In the genomic region with DNA sequence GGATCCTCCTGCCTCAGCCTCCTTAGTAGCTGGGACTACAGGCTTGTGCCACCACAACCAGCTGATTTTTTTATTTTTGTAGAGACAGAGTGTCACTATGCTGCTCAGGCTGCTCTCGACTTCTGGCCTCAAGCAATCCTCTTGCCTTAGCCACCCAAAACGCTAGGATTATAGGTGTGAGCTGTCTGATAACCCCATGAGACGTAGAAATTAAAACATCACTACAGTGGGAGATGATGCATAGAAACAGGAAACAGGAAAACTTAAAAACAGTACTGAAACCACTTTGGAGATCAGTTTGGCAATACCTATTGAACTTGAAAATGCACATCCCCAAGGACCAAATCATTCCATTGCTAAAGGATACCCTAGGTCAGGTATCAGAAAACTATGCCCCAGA, we compare ENCODE assay signal across 11 cellular contexts. TPM values are rescaled to one million over a fixed set of nuclear protein-coding genes. Genes with fewer than 3 reads are reported as not detected.
DNase-seq lines count a peak whose midpoint lies in the region; ATAC-seq, FAIRE-seq and TF ChIP-seq lines count a peak whose summit lies in the region.
"Had no signal": no experiment of that assay in that cellular context is flagged by ENCODE, and none has a peak within 500 bp of the region (broad histone marks: within the 10 kb centered on the region; RNA-seq: fewer than 3 reads in every experiment).

No MANE protein-coding gene starts in this region.

- H4K20me1 ChIP-seq in BLaER1 (peaks cover 100% of the 10 kb centered on the region), SK-N-SH (ENCODE audit: insufficient read depth) (peaks cover 99% of the 10 kb centered on the region)

- H3K4me1 ChIP-seq in BLaER1: peaks cover 60% of the 10 kb centered on the region
- peaks cover 0 to 11% of the 10 kb centered on the region in 2 experiments; a peak in 2 of 4 replicates for H3K4me1 ChIP-seq in SK-N-SH (ENCODE audit: control insufficient read depth in 1 of 2, insufficient read depth in 2 of 2, low read depth in 1 of 2, low read length in 1 of 2)

- peak; percentile 53 for FAIRE-seq in GM19239 (lab: Jason Lieb, UNC)
- FAIRE-seq: H1 had no signal

- peaks cover 8% of the 10 kb centered on the region for H3F3A ChIP-seq in SK-N-SH (replicated peaks; ENCODE audit: insufficient read depth)

- peaks cover 100% of the 10 kb centered on the region for H3K79me2 ChIP-seq in SK-N-SH (ENCODE audit: insufficient read depth)

- WGBS in SK-N-SH (ENCODE audit: low lambda C conversion rate): 91% methylated on average over 3 of the region's 3 CpGs

- ATAC-seq in activated CD8-positive, alpha-beta T cell treated with anti-CD3 and anti-CD28 coated beads for 36 hours: peak; percentile 34
- ATAC-seq in naive B cell (ENCODE audit: low read depth in 2 of 2): peak in 1 of 2 donors; percentile 34
- no peak for ATAC-seq in GM21447 (IDR thresholded peaks at IDR 0.05; ENCODE audit: unreplicated experiment)
- ATAC-seq in GM19397 (IDR thresholded peaks at IDR 0.05; ENCODE audit: unreplicated experiment): no peak

- POLR2A ChIA-PET in activated CD8-positive, alpha-beta T cell treated with anti-CD3 and anti-CD28 coated beads for 36 hours (lab: Charles Lee): interaction anchor here (3.1 kb wide), 1 partner anchor 10 kb away, joined by 28 read pairs; the partner anchor contains the start of gene SENP6
- POLR2A ChIA-PET in SK-N-SH (lab: Yijun Ruan, JAX): no interaction called here

- H3K9me3 ChIP-seq in BLaER1: peaks cover 22% of the 10 kb centered on the region
- H3K9me3 ChIP-seq in SK-N-SH: no peaks in the 10 kb centered on the region

- TF ChIP-seq EP300 in SK-N-SH (IDR thresholded peaks at IDR 0.05; ENCODE audit: borderline replicate concordance in 1 of 2, low read depth in 1 of 2, low read length in 1 of 2): no peak

- H3K27me3 ChIP-seq in BLaER1 (no peaks in the 10 kb centered on the region), SK-N-SH (ENCODE audit: insufficient read depth) (no peaks in the 10 kb centered on the region)

- H3K27me3 Mint-ChIP-seq in activated CD8-positive, alpha-beta T cell treated with anti-CD3 and anti-CD28 coated beads for 36 hours: no peaks in the 10 kb centered on the region
- H3K27me3 Mint-ChIP-seq in naive B cell: no peaks in the 10 kb centered on the region

- H3K27ac ChIP-seq in BLaER1 (peak overlapping the region; percentile 31; the same call in 1 of the 2 replicates), SK-N-SH (ENCODE audit: low read depth in 2 of 2, low read length in 1 of 2) (no peak overlapping the region)

- peak overlapping the region; percentile 73 for H3K4me2 ChIP-seq in BLaER1
- no peak overlapping the region for H3K4me2 ChIP-seq in SK-N-SH

- H3K36me3 ChIP-seq in BLaER1 (peaks cover 20% of the 10 kb centered on the region; the same call in 1 of the 2 replicates), SK-N-SH (replicated peaks in 1 of 2; ENCODE audit: control insufficient read depth in 1 of 2, insufficient read depth in 2 of 2, low read length in 1 of 2) (peaks cover 0 to 7% of the 10 kb centered on the region in 2 experiments)

- CTCF ChIA-PET in activated CD8-positive, alpha-beta T cell treated with anti-CD3 and anti-CD28 coated beads for 36 hours (lab: Charles Lee): interaction anchor here (1.7 kb wide), 2 partner anchors 8 to 9 kb away, joined by 5 read pairs; no protein-coding TSS in a partner anchor
- CTCF ChIA-PET in SK-N-SH (lab: Yijun Ruan, JAX): no interaction called here

- H3K9ac ChIP-seq in BLaER1 (no peak overlapping the region; the same call in 1 of the 2 replicates), SK-N-SH (no peak overlapping the region)

- peak overlapping the region; percentile 26 for H3K4me3 Mint-ChIP-seq in activated CD8-positive, alpha-beta T cell treated with anti-CD3 and anti-CD28 coated beads for 36 hours
- H3K4me3 Mint-ChIP-seq in naive B cell: peak overlapping the region in 7 of 8 donors; percentile 23 to 80 (median 63)

- TF ChIP-seq CTCF in activated CD8-positive, alpha-beta T cell treated with anti-CD3 and anti-CD28 coated beads for 36 hours (IDR thresholded peaks at IDR 0.05): no peak
- no peak for TF ChIP-seq CTCF in SK-N-SH (IDR thresholded peaks at IDR 0.05)

- DNase-seq in GM19239 (ENCODE audit: insufficient read length, low spot score) (no peak), naive B cell (no peak), SK-N-SH (no peak), A172 (ENCODE audit: low spot score) (no peak)
- DNase-seq in activated CD8-positive, alpha-beta T cell treated with anti-CD3 and anti-CD28 coated beads for 36 hours: no peak
- DNase-seq: activated CD4-positive, CD25-positive, alpha-beta regulatory T cell treated with anti-CD3 and anti-CD28 coated beads, Interleukin-2, amount 50 U/mL, for 72 hours; NCI-H1417 treated with DMSO at 0.1 percent for 48 hours had no signal

- intact Hi-C loops in activated CD8-positive, alpha-beta T cell treated with anti-CD3 and anti-CD28 coated beads for 36 hours (cut with micrococcal nuclease): loop anchor here (5.0 kb wide), 1 partner anchor 330 kb away; the partner anchor contains the start of gene TMEM30A

- H3K9me2 ChIP-seq in SK-N-SH: no peaks in the 10 kb centered on the region

- H3K4me3 ChIP-seq in BLaER1: no peak overlapping the region; the same call in 1 of the 2 replicates
- no peak overlapping the region for H3K4me3 ChIP-seq in SK-N-SH (ENCODE audit: low read depth in 2 of 2, low read length in 1 of 2)

- peaks cover 76% of the 10 kb centered on the region for H3K4me1 Mint-ChIP-seq in activated CD8-positive, alpha-beta T cell treated with anti-CD3 and anti-CD28 coated beads for 36 hours (ENCODE audit: low read depth)
- H3K4me1 Mint-ChIP-seq in naive B cell: peaks cover 45 to 97% (median 85%) of the 10 kb centered on the region in 3 donors

- no peak overlapping the region for H2AFZ ChIP-seq in SK-N-SH (ENCODE audit: low read depth)

- no peaks in the 10 kb centered on the region for H3K9me3 Mint-ChIP-seq in activated CD8-positive, alpha-beta T cell treated with anti-CD3 and anti-CD28 coated beads for 36 hours
- H3K9me3 Mint-ChIP-seq in naive B cell: no peaks in the 10 kb centered on the region

- H3K27ac Mint-ChIP-seq in activated CD8-positive, alpha-beta T cell treated with anti-CD3 and anti-CD28 coated beads for 36 hours: peak overlapping the region; percentile 62
- H3K27ac Mint-ChIP-seq in naive B cell: peak overlapping the region in 4 of 6 donors; percentile 7 to 80 (median 52)

- TF ChIP-seq RAD21 in SK-N-SH (IDR thresholded peaks at IDR 0.05; ENCODE audit: low read length): no peak

- H3K36me3 Mint-ChIP-seq in activated CD8-positive, alpha-beta T cell treated with anti-CD3 and anti-CD28 coated beads for 36 hours (ENCODE audit: low read depth): peaks cover 25% of the 10 kb centered on the region
- no peaks in the 10 kb centered on the region for H3K36me3 Mint-ChIP-seq in naive B cell

TF ChIP-seq in SK-N-SH, 30 proteins besides CTCF, POLR2A, EP300 and RAD21 (continues in another document):
- TF ChIP-seq, protein P1, sequence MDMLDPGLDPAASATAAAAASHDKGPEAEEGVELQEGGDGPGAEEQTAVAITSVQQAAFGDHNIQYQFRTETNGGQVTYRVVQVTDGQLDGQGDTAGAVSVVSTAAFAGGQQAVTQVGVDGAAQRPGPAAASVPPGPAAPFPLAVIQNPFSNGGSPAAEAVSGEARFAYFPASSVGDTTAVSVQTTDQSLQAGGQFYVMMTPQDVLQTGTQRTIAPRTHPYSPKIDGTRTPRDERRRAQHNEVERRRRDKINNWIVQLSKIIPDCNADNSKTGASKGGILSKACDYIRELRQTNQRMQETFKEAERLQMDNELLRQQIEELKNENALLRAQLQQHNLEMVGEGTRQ (IDR thresholded peaks at IDR 0.05; ENCODE audit: borderline replicate concordance, low read depth, low read length): no peak
- TF ChIP-seq ZBTB33 (IDR thresholded peaks at IDR 0.05; ENCODE audit: borderline replicate concordance, low read depth) (no peak), EZH2phosphoT487 (IDR thresholded peaks at IDR 0.05; ENCODE audit: borderline replicate concordance, low read depth) (no peak), RCOR1 (IDR thresholded peaks at IDR 0.05; ENCODE audit: low read length) (no peak), NRF1 (IDR thresholded peaks at IDR 0.05; ENCODE audit: low read depth, low read length) (no peak), FOXM1 (IDR thresholded peaks at IDR 0.05; ENCODE audit: low read depth) (no peak), RXRA (IDR thresholded peaks at IDR 0.05; ENCODE audit: borderline replicate concordance, low read depth) (no peak), NFIC (IDR thresholded peaks at IDR 0.05; ENCODE audit: borderline replicate concordance) (no peak), MXI1 (IDR thresholded peaks at IDR 0.05; ENCODE audit: low read depth, low read length) (no peak), FOXJ3 (CRISPR knock-in tag; IDR thresholded peaks at IDR 0.05) (no peak)
- TF ChIP-seq, protein P2, sequence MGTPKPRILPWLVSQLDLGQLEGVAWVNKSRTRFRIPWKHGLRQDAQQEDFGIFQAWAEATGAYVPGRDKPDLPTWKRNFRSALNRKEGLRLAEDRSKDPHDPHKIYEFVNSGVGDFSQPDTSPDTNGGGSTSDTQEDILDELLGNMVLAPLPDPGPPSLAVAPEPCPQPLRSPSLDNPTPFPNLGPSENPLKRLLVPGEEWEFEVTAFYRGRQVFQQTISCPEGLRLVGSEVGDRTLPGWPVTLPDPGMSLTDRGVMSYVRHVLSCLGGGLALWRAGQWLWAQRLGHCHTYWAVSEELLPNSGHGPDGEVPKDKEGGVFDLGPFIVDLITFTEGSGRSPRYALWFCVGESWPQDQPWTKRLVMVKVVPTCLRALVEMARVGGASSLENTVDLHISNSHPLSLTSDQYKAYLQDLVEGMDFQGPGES (IDR thresholded peaks at IDR 0.05; ENCODE audit: low read depth, low read length): no peak

RNA-seq across cellular contexts. Expression of gene SENP6, which starts 10.8 kb away (rescaled TPM):
- total RNA-seq in activated CD8-positive, alpha-beta T cell treated with anti-CD3 and anti-CD28 coated beads for 36 hours: 10 to 100 TPM; 70.2 to 72.0 TPM
- polyA plus RNA-seq in naive B cell (ENCODE audit: low read depth in 6 of 6) (10 to 100 TPM; 48.8 to 79.7 (median 62.1) TPM), SK-N-SH (2012; rRNA removed) (16.2 and 18.7 TPM in 2 replicates)
- polyA plus RNA-seq in SK-N-SH (2012; cell fraction: cytosol; rRNA removed): 21.4 and 29.5 TPM in 2 replicates
- polyA plus RNA-seq in SK-N-SH (2012; cell fraction: nucleus; rRNA removed): 32.9 and 47.4 TPM in 2 replicates
- 52.8 and 63.1 TPM in 2 replicates for total RNA-seq in A172 (2014; rRNA removed; shearing (Covaris generic))
